Comparison of ENCODE assay signal across 9 cellular contexts in genomic region chr15:100043069-100043641, GRCh38.
A peak's percentile ranks its signal among the peaks of the same experiment; 100 is the strongest.
DNase-seq lines count a peak whose midpoint lies in the region; ATAC-seq and TF ChIP-seq lines count a peak whose summit lies in the region.
"Had no signal": no experiment of that assay in that cellular context is flagged by ENCODE, and none has a peak within 500 bp of the region (broad histone marks: within the 10 kb centered on the region; RNA-seq: fewer than 3 reads in every experiment).

No MANE protein-coding gene starts in this region.

- no peaks in the 10 kb centered on the region for H3K4me1 ChIP-seq in GM23338 (ENCODE audit: insufficient read depth)
- peaks cover 26% of the 10 kb centered on the region for H3K4me1 ChIP-seq in SJSA1 (replicated peaks)

- peaks cover 2% of the 10 kb centered on the region for H3K27me3 Mint-ChIP-seq in GM23338 (ENCODE audit: insufficient read depth, low read depth, poor library complexity)
- no peaks in the 10 kb centered on the region for H3K27me3 Mint-ChIP-seq in activated T-helper 2 cell treated with anti-CD3 and anti-CD28 coated beads, Interferon-gamma antibody, Interleukin-2, Interleukin-4, amounts not matched to agents 10 μg/mL and 5 μg/mL and 100 μg/mL, durations not matched to agents 14 hours and 24 hours and 36 hours (ENCODE audit: low read depth)

- H3K4me3 Mint-ChIP-seq in GM23338: no peak overlapping the region
- no peak overlapping the region for H3K4me3 Mint-ChIP-seq in activated T-helper 2 cell treated with anti-CD3 and anti-CD28 coated beads, Interferon-gamma antibody, Interleukin-2, Interleukin-4, amounts not matched to agents 10 μg/mL and 5 μg/mL and 100 μg/mL, durations not matched to agents 14 hours and 24 hours and 36 hours (ENCODE audit: low read depth)

- H2AFZ ChIP-seq in GM23338: no peak overlapping the region

- TF ChIP-seq CTCF in GM23338 (conservative IDR thresholded peaks at IDR 0.05; ENCODE audit: low read depth in 2 of 2): no peak

- H3K4me3 ChIP-seq in GM23338: no peak overlapping the region
- 0 out of 2 replicates have a peak overlapping the region, but pooled peaks have one; percentile 0 for H3K4me3 ChIP-seq in SJSA1
- H3K4me3 ChIP-seq: ovary had no signal

- H3K4me2 ChIP-seq in GM23338: no peak overlapping the region

- intact Hi-C loops in sciatic nerve (cut with DNase I): no loop called here
- intact Hi-C loops in activated T-helper 2 cell treated with anti-CD3 and anti-CD28 coated beads, Interferon-gamma antibody, Interleukin-2, Interleukin-4, amounts not matched to agents 10 μg/mL and 5 μg/mL and 100 μg/mL, durations not matched to agents 14 hours and 24 hours and 36 hours (cut with micrococcal nuclease): no loop called here

- no peak overlapping the region for H3K27ac ChIP-seq in GM23338 (ENCODE audit: low read depth)
- peak overlapping the region; percentile 77 for H3K27ac ChIP-seq in SJSA1

- no peaks in the 10 kb centered on the region for H3K27me3 ChIP-seq in GM23338 (ENCODE audit: insufficient read depth)
- H3K27me3 ChIP-seq in SJSA1 (replicated peaks): no peaks in the 10 kb centered on the region
- H3K27me3 ChIP-seq: ovary had no signal

- no peak for DNase-seq in GM23338 (ENCODE audit: low spot score)
- peak; percentile 73 to 86 for DNase-seq in SJSA1 (ENCODE audit: low read depth in 1 of 2, low spot score in 2 of 2)
- DNase-seq in fibroblast of peridontal ligament (ENCODE audit: extremely low read depth): peak; percentile 2
- no peak for DNase-seq in sciatic nerve (ENCODE audit: low spot score)
- DNase-seq in activated T-helper 2 cell treated with anti-CD3 and anti-CD28 coated beads, Interferon-gamma antibody, Interleukin-2, Interleukin-4, amounts not matched to agents 10 μg/mL and 5 μg/mL and 100 μg/mL, durations not matched to agents 14 hours and 24 hours and 36 hours (ENCODE audit: low spot score): no peak
- no peak for DNase-seq in putamen (ENCODE audit: low spot score)
- no peak for DNase-seq in activated CD4-positive, alpha-beta T cell treated with anti-CD3 and anti-CD28 coated beads, Interleukin-2, amount 50 U/mL, for 4 hours

- H3K9me3 Mint-ChIP-seq in GM23338: peaks cover 17% of the 10 kb centered on the region
- H3K9me3 Mint-ChIP-seq in activated T-helper 2 cell treated with anti-CD3 and anti-CD28 coated beads, Interferon-gamma antibody, Interleukin-2, Interleukin-4, amounts not matched to agents 10 μg/mL and 5 μg/mL and 100 μg/mL, durations not matched to agents 14 hours and 24 hours and 36 hours: no peaks in the 10 kb centered on the region

- peaks cover 4% of the 10 kb centered on the region; the same call in 1 of the 3 replicates for H3K4me1 Mint-ChIP-seq in GM23338
- H3K4me1 Mint-ChIP-seq in activated T-helper 2 cell treated with anti-CD3 and anti-CD28 coated beads, Interferon-gamma antibody, Interleukin-2, Interleukin-4, amounts not matched to agents 10 μg/mL and 5 μg/mL and 100 μg/mL, durations not matched to agents 14 hours and 24 hours and 36 hours (ENCODE audit: low read depth): peaks cover 5% of the 10 kb centered on the region

- H3K36me3 ChIP-seq in GM23338 (ENCODE audit: insufficient read depth) (no peaks in the 10 kb centered on the region), SJSA1 (no peaks in the 10 kb centered on the region)
- H3K36me3 ChIP-seq: ovary had no signal

- no peaks in the 10 kb centered on the region for H3K9me3 ChIP-seq in SJSA1 (replicated peaks)
- H3K9me3 ChIP-seq: ovary had no signal

- no peaks in the 10 kb centered on the region for H3K79me2 ChIP-seq in GM23338 (replicated peaks; ENCODE audit: insufficient read depth)

- ATAC-seq in GM23338: no peak
- peak; percentile 36 for ATAC-seq in sciatic nerve
- ATAC-seq in HG02884 (IDR thresholded peaks at IDR 0.05; ENCODE audit: unreplicated experiment): no peak

- 0 out of 2 replicates have a peak overlapping the region, but pooled peaks have one; percentile 30 for H3K27ac Mint-ChIP-seq in GM23338
- no peak overlapping the region for H3K27ac Mint-ChIP-seq in activated T-helper 2 cell treated with anti-CD3 and anti-CD28 coated beads, Interferon-gamma antibody, Interleukin-2, Interleukin-4, amounts not matched to agents 10 μg/mL and 5 μg/mL and 100 μg/mL, durations not matched to agents 14 hours and 24 hours and 36 hours

- no peaks in the 10 kb centered on the region for H3K9me2 ChIP-seq in GM23338 (ENCODE audit: insufficient read depth)

- peaks cover 15% of the 10 kb centered on the region for H3K36me3 Mint-ChIP-seq in GM23338 (ENCODE audit: low read depth)
- H3K36me3 Mint-ChIP-seq in activated T-helper 2 cell treated with anti-CD3 and anti-CD28 coated beads, Interferon-gamma antibody, Interleukin-2, Interleukin-4, amounts not matched to agents 10 μg/mL and 5 μg/mL and 100 μg/mL, durations not matched to agents 14 hours and 24 hours and 36 hours (ENCODE audit: low read depth): no peaks in the 10 kb centered on the region

- H4K20me1 ChIP-seq in GM23338 (replicated peaks; ENCODE audit: insufficient read depth): no peaks in the 10 kb centered on the region

- H3F3A ChIP-seq in GM23338 (replicated peaks; ENCODE audit: low read depth): no peaks in the 10 kb centered on the region

TF ChIP-seq in GM23338, 12 proteins besides CTCF, POLR2A, EP300 and RAD21 (continues in another document):
- TF ChIP-seq JUNB (IDR thresholded peaks at IDR 0.05; ENCODE audit: unreplicated experiment): no peak
- TF ChIP-seq STAT1 (IDR thresholded peaks at IDR 0.05; ENCODE audit: unreplicated experiment): no peak
- TF ChIP-seq, protein P1, sequence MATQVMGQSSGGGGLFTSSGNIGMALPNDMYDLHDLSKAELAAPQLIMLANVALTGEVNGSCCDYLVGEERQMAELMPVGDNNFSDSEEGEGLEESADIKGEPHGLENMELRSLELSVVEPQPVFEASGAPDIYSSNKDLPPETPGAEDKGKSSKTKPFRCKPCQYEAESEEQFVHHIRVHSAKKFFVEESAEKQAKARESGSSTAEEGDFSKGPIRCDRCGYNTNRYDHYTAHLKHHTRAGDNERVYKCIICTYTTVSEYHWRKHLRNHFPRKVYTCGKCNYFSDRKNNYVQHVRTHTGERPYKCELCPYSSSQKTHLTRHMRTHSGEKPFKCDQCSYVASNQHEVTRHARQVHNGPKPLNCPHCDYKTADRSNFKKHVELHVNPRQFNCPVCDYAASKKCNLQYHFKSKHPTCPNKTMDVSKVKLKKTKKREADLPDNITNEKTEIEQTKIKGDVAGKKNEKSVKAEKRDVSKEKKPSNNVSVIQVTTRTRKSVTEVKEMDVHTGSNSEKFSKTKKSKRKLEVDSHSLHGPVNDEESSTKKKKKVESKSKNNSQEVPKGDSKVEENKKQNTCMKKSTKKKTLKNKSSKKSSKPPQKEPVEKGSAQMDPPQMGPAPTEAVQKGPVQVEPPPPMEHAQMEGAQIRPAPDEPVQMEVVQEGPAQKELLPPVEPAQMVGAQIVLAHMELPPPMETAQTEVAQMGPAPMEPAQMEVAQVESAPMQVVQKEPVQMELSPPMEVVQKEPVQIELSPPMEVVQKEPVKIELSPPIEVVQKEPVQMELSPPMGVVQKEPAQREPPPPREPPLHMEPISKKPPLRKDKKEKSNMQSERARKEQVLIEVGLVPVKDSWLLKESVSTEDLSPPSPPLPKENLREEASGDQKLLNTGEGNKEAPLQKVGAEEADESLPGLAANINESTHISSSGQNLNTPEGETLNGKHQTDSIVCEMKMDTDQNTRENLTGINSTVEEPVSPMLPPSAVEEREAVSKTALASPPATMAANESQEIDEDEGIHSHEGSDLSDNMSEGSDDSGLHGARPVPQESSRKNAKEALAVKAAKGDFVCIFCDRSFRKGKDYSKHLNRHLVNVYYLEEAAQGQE (IDR thresholded peaks at IDR 0.05; ENCODE audit: unreplicated experiment): no peak
- TF ChIP-seq ETS1 (IDR thresholded peaks at IDR 0.05): no peak
- no peak for TF ChIP-seq ZNF331 (CRISPR knock-in tag; IDR thresholded peaks at IDR 0.05; ENCODE audit: low read depth)
- TF ChIP-seq POLR2AphosphoS5 (IDR thresholded peaks at IDR 0.05; ENCODE audit: low read depth): no peak
- no peak for TF ChIP-seq EZH2phosphoT487 (IDR thresholded peaks at IDR 0.05; ENCODE audit: unreplicated experiment)
- TF ChIP-seq CREB1 (CRISPR knock-in tag; IDR thresholded peaks at IDR 0.05; ENCODE audit: low read depth): no peak
- no peak for TF ChIP-seq ZNF114 (CRISPR knock-in tag; IDR thresholded peaks at IDR 0.05)
- TF ChIP-seq EZH2 (IDR thresholded peaks at IDR 0.05; ENCODE audit: low read depth, unreplicated experiment): no peak

Comparison
In these comparisons a context has a peak if more than half of its experiments do, and no peak if none do; other contexts are left out.
1. DNase-seq: peak in SJSA1 (2 of 2) and fibroblast of peridontal ligament (single experiment); none in GM23338 (single experiment), sciatic nerve (single experiment), activated T-helper 2 cell treated with anti-CD3 and anti-CD28 coated beads, Interferon-gamma antibody, Interleukin-2, Interleukin-4, amounts not matched to agents 10 μg/mL and 5 μg/mL and 100 μg/mL, durations not matched to agents 14 hours and 24 hours and 36 hours (single experiment), putamen (single experiment) and activated CD4-positive, alpha-beta T cell treated with anti-CD3 and anti-CD28 coated beads, Interleukin-2, amount 50 U/mL, for 4 hours (0 of 2).